Comparison of ENCODE assay signal across 8 cellular contexts in genomic region chr2:25168256-25169072, GRCh38. TPM values are rescaled to one million over a fixed set of nuclear protein-coding genes. Genes with fewer than 3 reads are reported as not detected.
A peak's percentile ranks its signal among the peaks of the same experiment; 100 is the strongest.
DNase-seq lines count a peak whose midpoint lies in the region; ATAC-seq and TF ChIP-seq lines count a peak whose summit lies in the region.
"Had no signal": no experiment of that assay in that cellular context is flagged by ENCODE, and none has a peak within 500 bp of the region (broad histone marks: within the 10 kb centered on the region; RNA-seq: fewer than 3 reads in every experiment).

TSS of gene POMC (minus strand) at chr2:25168580. CDS start at chr2:25164772, 3,808 bp downstream.

- peak; percentile 64 for DNase-seq in GM13977 (ENCODE audit: low spot score)
- peak in 2 of 3 donors; percentile 22 to 52 for DNase-seq in Peyer's patch
- peak; percentile 75 for DNase-seq in astrocyte of the hippocampus (ENCODE audit: low read depth, low spot score)
- peak; percentile 57 for DNase-seq in iPS-NIHi7 (ENCODE audit: extremely low spot score)
- DNase-seq in stimulated activated CD4-positive, alpha-beta T cell treated with anti-CD3 and anti-CD28 coated beads, Interleukin-15, amount 100 ng/mL, for 24 hours: peak; percentile 49
- no peak for DNase-seq in OCI-M2 (lab: John Stamatoyannopoulos, UW; ENCODE audit: unreplicated experiment)

- TF ChIP-seq CTCF in GM13977 (IDR thresholded peaks at IDR 0.05; ENCODE audit: extremely low read depth, insufficient read depth, missing control alignments) (no peak), Peyer's patch (IDR thresholded peaks at IDR 0.05) (no peak)

- peaks cover 0 to 19% of the 10 kb centered on the region in 2 donors for H3K27me3 ChIP-seq in Peyer's patch

- H3K36me3 ChIP-seq in Peyer's patch: no peaks in the 10 kb centered on the region
- H3K36me3 ChIP-seq: SJSA1 had no signal

- ATAC-seq in GM21723 (IDR thresholded peaks at IDR 0.05; ENCODE audit: unreplicated experiment): no peak

- TF ChIP-seq POLR2A in Peyer's patch (IDR thresholded peaks at IDR 0.05): no peak

- H3K9me3 ChIP-seq in Peyer's patch: no peaks in the 10 kb centered on the region
- H3K9me3 ChIP-seq: SJSA1 had no signal

- H3K4me3 ChIP-seq in Peyer's patch: peak within 1 kb of the TSS; percentile 20 to 56 (median 51)
- H3K4me3 ChIP-seq: SJSA1 had no signal

- H3K27ac ChIP-seq in Peyer's patch: peak within 1 kb of the TSS in 1 of 4 donors; percentile 17
- H3K27ac ChIP-seq: SJSA1 had no signal

- in situ Hi-C loops in GM13977 (cut with MboI; ENCODE audit: low pct_unique_long_range_greater_than_20kb, low sequenced_read_pairs, unreplicated experiment): no loop called here

- H3K4me1 ChIP-seq in Peyer's patch: peaks cover 0 to 10% (median 3%) of the 10 kb centered on the region in 4 donors

RNA-seq across cellular contexts. Expression of gene POMC, which starts in this region (rescaled TPM):
- not detected for total RNA-seq in Peyer's patch
- total RNA-seq: SJSA1 had no signal

Comparison
In these comparisons a context has a peak if more than half of its experiments do, and no peak if none do; other contexts are left out.
1. Peak in DNase-seq and H3K4me3 ChIP-seq in Peyer's patch; RNA of the gene not detected or under 1 TPM.